In genomic region chr11:63937713-63938480, GRCh38 we compare ENCODE assay signal across 1 cellular context.
A peak's percentile ranks its signal among the peaks of the same experiment; 100 is the strongest.
TF ChIP-seq lines count a peak whose summit lies in the region.

No MANE protein-coding gene starts in this region.

TF ChIP-seq in GM12878, 131 proteins besides CTCF, POLR2A, EP300 and RAD21:
- TF ChIP-seq BHLHE40 (IDR thresholded peaks at IDR 0.05; ENCODE audit: borderline replicate concordance in 1 of 2, low read depth in 2 of 2, low read length in 1 of 2): peak; percentile 84 to 90
- TF ChIP-seq MYC (IDR thresholded peaks at IDR 0.05; ENCODE audit: insufficient read depth, insufficient read length, insufficient replicate concordance, low read length, severe bottlenecking): no peak
- no peak for TF ChIP-seq MTA3 (IDR thresholded peaks at IDR 0.05; ENCODE audit: borderline replicate concordance, low read length)
- TF ChIP-seq HCFC1 (IDR thresholded peaks at IDR 0.05; ENCODE audit: low read length): no peak
- no peak for TF ChIP-seq KDM1A (IDR thresholded peaks at IDR 0.05; ENCODE audit: borderline replicate concordance)
- TF ChIP-seq BACH1 (IDR thresholded peaks at IDR 0.05; ENCODE audit: borderline replicate concordance): no peak
- TF ChIP-seq GABPA (IDR thresholded peaks at IDR 0.05; ENCODE audit: low read depth): no peak
- TF ChIP-seq JUNB (IDR thresholded peaks at IDR 0.05): no peak
- TF ChIP-seq POU2F2 (IDR thresholded peaks at IDR 0.05; ENCODE audit: borderline replicate concordance, low read depth, low read length): no peak
- TF ChIP-seq IKZF2 (IDR thresholded peaks at IDR 0.05): peak; percentile 24 to 25; a peak in 2 of 4 replicates
- TF ChIP-seq RFX5 (IDR thresholded peaks at IDR 0.05; ENCODE audit: low read depth, low read length): no peak
- TF ChIP-seq RAD51 (IDR thresholded peaks at IDR 0.05): peak; percentile 73; the same call in 1 of the 2 replicates
- TF ChIP-seq ZNF217 (IDR thresholded peaks at IDR 0.05): no peak
- TF ChIP-seq NBN (IDR thresholded peaks at IDR 0.05): 0 out of 2 replicates have a peak, but pooled peaks have one; percentile 35
- TF ChIP-seq BRCA1 (IDR thresholded peaks at IDR 0.05; ENCODE audit: low read depth, low read length): no peak
- peak; percentile 38; the same call in 1 of the 2 replicates for TF ChIP-seq HDGF (IDR thresholded peaks at IDR 0.05)
- TF ChIP-seq USF1 (IDR thresholded peaks at IDR 0.05; ENCODE audit: borderline replicate concordance, extremely low read length, insufficient read depth, low read depth, low read length): peak; percentile 72
- TF ChIP-seq, protein P1, sequence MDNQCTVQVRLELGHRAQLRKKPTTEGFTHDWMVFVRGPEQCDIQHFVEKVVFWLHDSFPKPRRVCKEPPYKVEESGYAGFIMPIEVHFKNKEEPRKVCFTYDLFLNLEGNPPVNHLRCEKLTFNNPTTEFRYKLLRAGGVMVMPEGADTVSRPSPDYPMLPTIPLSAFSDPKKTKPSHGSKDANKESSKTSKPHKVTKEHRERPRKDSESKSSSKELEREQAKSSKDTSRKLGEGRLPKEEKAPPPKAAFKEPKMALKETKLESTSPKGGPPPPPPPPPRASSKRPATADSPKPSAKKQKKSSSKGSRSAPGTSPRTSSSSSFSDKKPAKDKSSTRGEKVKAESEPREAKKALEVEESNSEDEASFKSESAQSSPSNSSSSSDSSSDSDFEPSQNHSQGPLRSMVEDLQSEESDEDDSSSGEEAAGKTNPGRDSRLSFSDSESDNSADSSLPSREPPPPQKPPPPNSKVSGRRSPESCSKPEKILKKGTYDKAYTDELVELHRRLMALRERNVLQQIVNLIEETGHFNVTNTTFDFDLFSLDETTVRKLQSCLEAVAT (IDR thresholded peaks at IDR 0.05): no peak
- no peak for TF ChIP-seq RELA (IDR thresholded peaks at IDR 0.05; ENCODE audit: borderline replicate concordance, partially characterized antibody)
- TF ChIP-seq MXI1 (IDR thresholded peaks at IDR 0.05; ENCODE audit: low read depth, low read length): no peak
- no peak for TF ChIP-seq BMI1 (IDR thresholded peaks at IDR 0.05; ENCODE audit: borderline replicate concordance)
- no peak for TF ChIP-seq PAX8 (IDR thresholded peaks at IDR 0.05)
- TF ChIP-seq, protein P2, sequence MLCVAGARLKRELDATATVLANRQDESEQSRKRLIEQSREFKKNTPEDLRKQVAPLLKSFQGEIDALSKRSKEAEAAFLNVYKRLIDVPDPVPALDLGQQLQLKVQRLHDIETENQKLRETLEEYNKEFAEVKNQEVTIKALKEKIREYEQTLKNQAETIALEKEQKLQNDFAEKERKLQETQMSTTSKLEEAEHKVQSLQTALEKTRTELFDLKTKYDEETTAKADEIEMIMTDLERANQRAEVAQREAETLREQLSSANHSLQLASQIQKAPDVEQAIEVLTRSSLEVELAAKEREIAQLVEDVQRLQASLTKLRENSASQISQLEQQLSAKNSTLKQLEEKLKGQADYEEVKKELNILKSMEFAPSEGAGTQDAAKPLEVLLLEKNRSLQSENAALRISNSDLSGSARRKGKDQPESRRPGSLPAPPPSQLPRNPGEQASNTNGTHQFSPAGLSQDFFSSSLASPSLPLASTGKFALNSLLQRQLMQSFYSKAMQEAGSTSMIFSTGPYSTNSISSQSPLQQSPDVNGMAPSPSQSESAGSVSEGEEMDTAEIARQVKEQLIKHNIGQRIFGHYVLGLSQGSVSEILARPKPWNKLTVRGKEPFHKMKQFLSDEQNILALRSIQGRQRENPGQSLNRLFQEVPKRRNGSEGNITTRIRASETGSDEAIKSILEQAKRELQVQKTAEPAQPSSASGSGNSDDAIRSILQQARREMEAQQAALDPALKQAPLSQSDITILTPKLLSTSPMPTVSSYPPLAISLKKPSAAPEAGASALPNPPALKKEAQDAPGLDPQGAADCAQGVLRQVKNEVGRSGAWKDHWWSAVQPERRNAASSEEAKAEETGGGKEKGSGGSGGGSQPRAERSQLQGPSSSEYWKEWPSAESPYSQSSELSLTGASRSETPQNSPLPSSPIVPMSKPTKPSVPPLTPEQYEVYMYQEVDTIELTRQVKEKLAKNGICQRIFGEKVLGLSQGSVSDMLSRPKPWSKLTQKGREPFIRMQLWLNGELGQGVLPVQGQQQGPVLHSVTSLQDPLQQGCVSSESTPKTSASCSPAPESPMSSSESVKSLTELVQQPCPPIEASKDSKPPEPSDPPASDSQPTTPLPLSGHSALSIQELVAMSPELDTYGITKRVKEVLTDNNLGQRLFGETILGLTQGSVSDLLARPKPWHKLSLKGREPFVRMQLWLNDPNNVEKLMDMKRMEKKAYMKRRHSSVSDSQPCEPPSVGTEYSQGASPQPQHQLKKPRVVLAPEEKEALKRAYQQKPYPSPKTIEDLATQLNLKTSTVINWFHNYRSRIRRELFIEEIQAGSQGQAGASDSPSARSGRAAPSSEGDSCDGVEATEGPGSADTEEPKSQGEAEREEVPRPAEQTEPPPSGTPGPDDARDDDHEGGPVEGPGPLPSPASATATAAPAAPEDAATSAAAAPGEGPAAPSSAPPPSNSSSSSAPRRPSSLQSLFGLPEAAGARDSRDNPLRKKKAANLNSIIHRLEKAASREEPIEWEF (IDR thresholded peaks at IDR 0.05; ENCODE audit: insufficient replicate concordance, low read depth, low read length): no peak
- TF ChIP-seq SREBF2 (IDR thresholded peaks at IDR 0.05; ENCODE audit: low read length): no peak
- TF ChIP-seq EED (IDR thresholded peaks at IDR 0.05; ENCODE audit: low read depth): no peak
- no peak for TF ChIP-seq STAT3 (IDR thresholded peaks at IDR 0.05; ENCODE audit: low read depth, low read length)
- no peak for TF ChIP-seq SREBF1 (IDR thresholded peaks at IDR 0.05; ENCODE audit: low read length)
- TF ChIP-seq STAT1 (conservative IDR thresholded peaks at IDR 0.05): no peak
